ENCODE assay signal across 31 cellular contexts in the genomic region with DNA sequence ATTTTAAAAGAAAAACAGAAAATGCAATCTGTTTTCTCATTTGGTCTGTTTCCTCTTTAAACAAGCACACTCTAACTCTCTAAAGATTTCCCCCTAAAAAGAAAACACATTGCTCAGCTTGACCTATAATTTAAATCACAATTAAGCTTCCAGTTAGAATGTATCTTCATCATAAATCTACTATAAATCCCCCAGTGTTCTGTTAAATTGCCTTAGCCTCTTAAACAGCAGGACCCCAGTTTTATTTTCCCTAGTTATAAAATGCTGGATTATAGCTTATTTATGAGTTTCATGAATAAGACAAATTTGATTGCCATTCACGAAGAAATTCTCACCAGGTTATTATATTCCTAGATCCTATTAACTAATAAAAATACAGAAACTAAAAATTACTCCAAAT.
"Had no signal": no experiment of that assay in that cellular context is flagged by ENCODE, and none has a peak within 500 bp of the region (broad histone marks: within the 10 kb centered on the region; RNA-seq: fewer than 3 reads in every experiment).

No MANE protein-coding gene starts in this region.

- H3K36me3 Mint-ChIP-seq: natural killer cell; neural progenitor cell; stimulated activated memory B cell treated with anti-CD40 and anti-IgM and Interleukin-4, amounts not matched to agents 10 μg/mL and 1 μg/mL and 100 μg/mL, for 72 hours; type B pancreatic cell had no signal

- H3K27ac Mint-ChIP-seq: natural killer cell; neural progenitor cell; progenitor cell of endocrine pancreas; stimulated activated memory B cell treated with anti-CD40 and anti-IgM and Interleukin-4, amounts not matched to agents 10 μg/mL and 1 μg/mL and 100 μg/mL, for 72 hours; stimulated activated naive CD8-positive, alpha-beta T cell treated with anti-CD3 and anti-CD28 coated beads, Interleukin-15, amount 100 ng/mL, for 72 hours; type B pancreatic cell had no signal

- ATAC-seq: natural killer cell; psoas muscle; right cardiac atrium; right lobe of liver; stimulated activated memory B cell treated with anti-CD40 and anti-IgM and Interleukin-4, amounts not matched to agents 10 μg/mL and 1 μg/mL and 100 μg/mL, for 72 hours; stimulated activated naive CD8-positive, alpha-beta T cell treated with anti-CD3 and anti-CD28 coated beads, Interleukin-15, amount 100 ng/mL, for 72 hours; stimulated activated naive CD8-positive, alpha-beta T cell treated with anti-CD3 and anti-CD28 coated beads, Interleukin-15, Interleukin-2, amounts not matched to agents 100 U/mL and 50 U/mL, for 24 hours; upper lobe of right lung had no signal

- H3K9me3 Mint-ChIP-seq: natural killer cell, type B pancreatic cell had no signal

- H3K27me3 Mint-ChIP-seq: progenitor cell of endocrine pancreas; stimulated activated naive CD8-positive, alpha-beta T cell treated with anti-CD3 and anti-CD28 coated beads, Interleukin-15, amount 100 ng/mL, for 72 hours; type B pancreatic cell had no signal

- H3K27ac ChIP-seq: neural progenitor cell, ovary, parathyroid adenoma, psoas muscle, right lobe of liver, skin epidermis, spleen, suprapubic skin, testis, tibial artery, transverse colon, upper lobe of right lung, uterus had no signal

- H3K4me3 ChIP-seq: neural progenitor cell, ovary, psoas muscle, right lobe of liver, skin epidermis, smooth muscle cell, spleen, suprapubic skin, testis, tibial artery, transverse colon, upper lobe of right lung, uterus had no signal

- H3K36me3 ChIP-seq: neural progenitor cell, ovary, right lobe of liver, spleen, suprapubic skin, tibial artery, transverse colon, upper lobe of right lung, uterus had no signal

- H3K4me3 Mint-ChIP-seq: natural killer cell; nephron; neural progenitor cell; stimulated activated memory B cell treated with anti-CD40 and anti-IgM and Interleukin-4, amounts not matched to agents 10 μg/mL and 1 μg/mL and 100 μg/mL, for 72 hours; stimulated activated naive CD8-positive, alpha-beta T cell treated with anti-CD3 and anti-CD28 coated beads, Interleukin-15, amount 100 ng/mL, for 72 hours; type B pancreatic cell had no signal

- DNase-seq: natural killer cell; occipital lobe; ovary; posterior cingulate gyrus; psoas muscle; right cardiac atrium; right lobe of liver; spleen; stimulated activated CD4-positive, alpha-beta T cell treated with anti-CD3 and anti-CD28 coated beads, Interleukin-12 subunit alpha, Interleukin-12 subunit beta, amount 100 ng/mL, for 4 hours; stimulated activated CD4-positive, alpha-beta T cell treated with anti-CD3 and anti-CD28 coated beads, Interleukin-1b, Interleukin-23, amount 100 ng/mL, for 48 hours; stimulated activated CD4-positive, alpha-beta T cell treated with anti-CD3 and anti-CD28 coated beads, Interleukin-4, amount 100 ng/mL, for 1 hour; stimulated activated CD4-positive, alpha-beta T cell treated with anti-CD3 and anti-CD28 coated beads, Interleukin-4, amount 100 ng/mL, for 4 hours; stimulated activated CD8-positive, alpha-beta memory T cell treated with anti-CD3 and anti-CD28 coated beads, Interleukin-4, amount 100 ng/mL, for 48 hours; stimulated activated naive CD4-positive, alpha-beta T cell; stimulated activated naive CD8-positive, alpha-beta T cell treated with anti-CD3 and anti-CD28 coated beads, Interleukin-15, amount 100 ng/mL, for 72 hours; stimulated activated naive CD8-positive, alpha-beta T cell treated with anti-CD3 and anti-CD28 coated beads, Interleukin-15, Interleukin-2, amounts not matched to agents 100 U/mL and 50 U/mL, for 24 hours; substantia nigra; testis; tibial artery; transverse colon; upper lobe of right lung; uterus had no signal

- H3K27me3 ChIP-seq: neural progenitor cell, ovary, right lobe of liver, spleen, suprapubic skin, testis, tibial artery, transverse colon, upper lobe of right lung, uterus had no signal

- H3K4me1 Mint-ChIP-seq: natural killer cell; neural progenitor cell; stimulated activated naive CD8-positive, alpha-beta T cell treated with anti-CD3 and anti-CD28 coated beads, Interleukin-15, amount 100 ng/mL, for 72 hours had no signal

- H2AFZ ChIP-seq: neural progenitor cell, parathyroid adenoma had no signal

- H3K4me1 ChIP-seq: neural progenitor cell, parathyroid adenoma, psoas muscle, right lobe of liver, spleen, suprapubic skin, testis, tibial artery, uterus had no signal

- H3K79me2 ChIP-seq: parathyroid adenoma had no signal
